ENCODE assay signal across 8 cellular contexts in the genomic region with DNA sequence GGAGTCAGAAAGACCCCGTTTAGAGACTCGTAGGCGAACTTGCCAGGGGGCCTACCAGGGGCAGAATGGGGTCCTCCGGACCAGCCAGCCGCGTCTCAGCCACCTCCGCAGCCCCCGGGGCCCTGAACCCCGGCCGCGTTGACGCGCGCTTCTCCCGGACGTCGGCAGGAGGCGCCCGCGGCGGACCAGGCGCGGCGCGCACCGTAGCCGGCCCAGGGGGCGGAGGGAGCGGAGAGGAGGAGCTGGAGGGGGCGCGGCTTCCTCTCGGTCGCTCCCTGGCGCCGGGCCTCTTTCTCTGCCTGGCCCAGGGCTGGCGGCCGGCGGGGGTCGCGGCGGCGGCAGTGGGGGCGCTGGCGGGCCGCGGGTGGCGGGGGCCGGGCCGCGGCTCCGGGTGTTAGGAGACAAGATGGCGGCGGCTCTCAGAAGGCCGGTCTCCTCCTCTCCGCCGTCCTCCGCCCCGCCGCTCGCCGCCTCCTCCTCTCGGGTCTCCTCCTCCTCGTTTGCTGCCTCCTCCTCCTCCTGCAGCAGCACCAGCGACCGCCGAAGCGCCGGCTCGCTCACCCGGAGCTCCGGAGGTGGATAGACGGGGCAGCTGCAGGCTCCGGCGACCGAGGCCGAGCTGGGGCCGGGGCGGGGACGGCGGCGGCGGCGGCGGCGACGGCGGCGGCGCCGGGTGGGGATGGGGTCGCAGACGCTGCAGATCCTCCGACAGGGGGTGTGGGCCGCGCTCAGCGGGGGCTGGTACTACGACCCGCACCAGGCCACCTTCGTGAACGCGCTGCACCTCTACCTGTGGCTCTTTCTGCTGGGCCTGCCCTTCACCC. TPM values are rescaled to one million over a fixed set of nuclear protein-coding genes. Genes with fewer than 3 reads are reported as not detected.
DNase-seq lines count a peak whose midpoint lies in the region; ATAC-seq, FAIRE-seq and TF ChIP-seq lines count a peak whose summit lies in the region.

Gene PCNX1, plus strand, starts transcription at position 288 of the 824 bp plus-strand sequence. Its CDS starts 392 bp downstream, at position 680.

- FAIRE-seq in kidney (lab: Jason Lieb, UNC), result no peak

- H3K36me3 Mint-ChIP-seq in central memory CD8-positive, alpha-beta T cell (ENCODE audit: insufficient read depth), result peaks cover 14% of the 10 kb centered on the region

- peak within 1 kb of the TSS; percentile 93 for H3K4me3 Mint-ChIP-seq in central memory CD8-positive, alpha-beta T cell

- peaks cover 20 to 23% of the 10 kb centered on the region in 2 donors for H3K4me1 ChIP-seq in kidney (ENCODE audit: control insufficient read depth in 1 of 2, insufficient read depth in 1 of 2, low read depth in 1 of 2, low read length in 2 of 2)

- H3K9me3 ChIP-seq in kidney (ENCODE audit: control insufficient read depth in 1 of 2, low read length in 2 of 2), result no peaks in the 10 kb centered on the region

- TF ChIP-seq CTCF in kidney (IDR thresholded peaks at IDR 0.05; ENCODE audit: borderline replicate concordance, extremely low read depth, insufficient read depth), result peak; percentile 76

- intact Hi-C loops in kidney (cut with DNase I), result no loop called here

- H3K9ac ChIP-seq in kidney (ENCODE audit: low read length in 2 of 2), result peak within 1 kb of the TSS; percentile 91

- H3K4me1 Mint-ChIP-seq in central memory CD8-positive, alpha-beta T cell, result peaks cover 44% of the 10 kb centered on the region

- peak; percentile 83 for ATAC-seq in GM18907 (IDR thresholded peaks at IDR 0.05; ENCODE audit: unreplicated experiment)
- ATAC-seq in HG03139 (IDR thresholded peaks at IDR 0.05; ENCODE audit: unreplicated experiment), result peak; percentile 73
- ATAC-seq in activated CD4-positive, CD25-positive, alpha-beta regulatory T cell treated with anti-CD3 and anti-CD28 coated beads, Interleukin-2, amount 50 U/mL, for 24 hours, result peak; percentile 76 to 77
- peak; percentile 85 for ATAC-seq in central memory CD8-positive, alpha-beta T cell (replicated peaks; ENCODE audit: extremely low read depth, poor library complexity, severe bottlenecking)

- H3K27ac Mint-ChIP-seq in central memory CD8-positive, alpha-beta T cell (ENCODE audit: low read depth), result peak within 1 kb of the TSS; percentile 91

- no peaks in the 10 kb centered on the region for H3K27me3 Mint-ChIP-seq in central memory CD8-positive, alpha-beta T cell

- DNase-seq in AG08395 (ENCODE audit: low spot score) (peak; percentile 90), NCI-H345 treated with DMSO at 0.1 percent for 48 hours (lab: John Stamatoyannopoulos, UW; ENCODE audit: unreplicated experiment) (peak; percentile 79), kidney (peak; percentile 97)
- peak; percentile 86 to 89 for DNase-seq in central memory CD8-positive, alpha-beta T cell (ENCODE audit: low spot score in 2 of 2)
- DNase-seq in stimulated activated CD4-positive, alpha-beta T cell treated with anti-CD3 and anti-CD28 coated beads, Interleukin-15, amount 100 ng/mL, for 24 hours, result peak; percentile 90

- H3K4me3 ChIP-seq in kidney (ENCODE audit: low read length in 2 of 2), result peak within 1 kb of the TSS; percentile 85 to 93

- H3K9me3 Mint-ChIP-seq in central memory CD8-positive, alpha-beta T cell, result no peaks in the 10 kb centered on the region

- H3K36me3 ChIP-seq in kidney (ENCODE audit: control insufficient read depth in 1 of 2, insufficient read depth in 2 of 2, low read length in 2 of 2), result no peaks in the 10 kb centered on the region

- H3K27ac ChIP-seq in kidney (ENCODE audit: low read depth in 2 of 2, low read length in 2 of 2), result peak within 1 kb of the TSS; percentile 83 to 98

RNA-seq across cellular contexts. Expression of gene PCNX1, which starts in this region (rescaled TPM):
- 55.2 TPM for total RNA-seq in kidney
- polyA plus RNA-seq in kidney (ENCODE audit: insufficient read depth, low read depth, low replicate concordance), result 16.2 TPM

Comparison
In these comparisons a context has a peak if more than half of its experiments do, and no peak if none do; other contexts are left out.
1. Peak in every context shown above with its lines: DNase-seq, ATAC-seq, H3K4me3 ChIP-seq and H3K27ac ChIP-seq.